Comparison of ENCODE assay signal across 17 cellular contexts in genomic region chr2:11112870-11113428, GRCh38. TPM values are rescaled to one million over a fixed set of nuclear protein-coding genes. Genes with fewer than 3 reads are reported as not detected.
DNase-seq lines count a peak whose midpoint lies in the region; ATAC-seq, FAIRE-seq and TF ChIP-seq lines count a peak whose summit lies in the region.
"Had no signal": no experiment of that assay in that cellular context is flagged by ENCODE, and none has a peak within 500 bp of the region (broad histone marks: within the 10 kb centered on the region; RNA-seq: fewer than 3 reads in every experiment).

No MANE protein-coding gene starts in this region.

- CTCF ChIA-PET in HEK293 (lab: Yijun Ruan, JAX): interaction anchor here (0.5 kb wide), 1 partner anchor 126 kb away, joined by 3 read pairs; no protein-coding TSS in a partner anchor

- POLR2A ChIA-PET in HEK293 (lab: Yijun Ruan, JAX): no interaction called here

- no peak overlapping the region for H3K4me2 ChIP-seq in astrocyte (ENCODE audit: low read length)

- H3K36me3 Mint-ChIP-seq in astrocyte (ENCODE audit: low read depth, unreplicated experiment) (no peaks in the 10 kb centered on the region), glutamatergic neuron (ENCODE audit: unreplicated experiment) (peaks cover 24% of the 10 kb centered on the region), immature natural killer cell (peaks cover 0 to 4% (median 0%) of the 10 kb centered on the region in 3 donors)
- H3K36me3 Mint-ChIP-seq: CD4-positive, CD25-positive, alpha-beta regulatory T cell had no signal

- H3K4me1 ChIP-seq in HEK293 (ENCODE audit: control insufficient read depth, insufficient read depth, low read length) (no peaks in the 10 kb centered on the region), astrocyte (ENCODE audit: insufficient read depth, low read length) (no peaks in the 10 kb centered on the region), neutrophil (ENCODE audit: control insufficient read depth in 1 of 2, insufficient read depth in 1 of 2, low read depth in 1 of 2, low read length in 1 of 2) (no peaks in the 10 kb centered on the region)

- H3K79me2 ChIP-seq in astrocyte (ENCODE audit: insufficient read depth, low read length): no peaks in the 10 kb centered on the region

- ATAC-seq in GM21526 (IDR thresholded peaks at IDR 0.05; ENCODE audit: low FRiP score, unreplicated experiment): no peak
- ATAC-seq: PC-3 had no signal

- no peak overlapping the region for H3K27ac Mint-ChIP-seq in astrocyte (ENCODE audit: unreplicated experiment)
- peak overlapping the region; percentile 1 for H3K27ac Mint-ChIP-seq in glutamatergic neuron (ENCODE audit: unreplicated experiment)
- H3K27ac Mint-ChIP-seq in immature natural killer cell: peak overlapping the region in 1 of 6 donors; percentile 16

- no peak overlapping the region for H3K4me3 Mint-ChIP-seq in astrocyte (ENCODE audit: unreplicated experiment)
- no peak overlapping the region for H3K4me3 Mint-ChIP-seq in glutamatergic neuron (ENCODE audit: unreplicated experiment)
- H3K4me3 Mint-ChIP-seq in immature natural killer cell: no peak overlapping the region
- H3K4me3 Mint-ChIP-seq: CD4-positive, CD25-positive, alpha-beta regulatory T cell had no signal

- H3K4me3 ChIP-seq in HEK293 (ENCODE audit: low read depth, low read length) (no peak overlapping the region), astrocyte (ENCODE audit: insufficient read depth, low read depth, low read length) (no peak overlapping the region), neutrophil (ENCODE audit: low read depth in 1 of 2, low read length in 1 of 2) (no peak overlapping the region)

- FAIRE-seq in astrocyte (lab: Jason Lieb, UNC): peak; percentile 17

- H2AFZ ChIP-seq in astrocyte (ENCODE audit: low read depth, low read length): no peak overlapping the region

- DNase-seq in astrocyte (ENCODE audit: low read depth) (no peak), glutamatergic neuron (no peak), immature natural killer cell (no peak), NCI-H526 (lab: John Stamatoyannopoulos, UW) (no peak)
- DNase-seq: CD4-positive, CD25-positive, alpha-beta regulatory T cell; DMS79; H7; MV-4-11; NCI-H1694; NCI-H2081 treated with DMSO at 0.1 percent for 48 hours; NCI-H2171 treated with DMSO at 0.1 percent for 48 hours; NCI-H524 treated with DMSO at 0.1 percent for 48 hours; PC-3; Right ventricle myocardium superior had no signal

- no peaks in the 10 kb centered on the region for H4K20me1 ChIP-seq in astrocyte (ENCODE audit: insufficient read depth, low read length)

- no peak overlapping the region for H3K9ac ChIP-seq in astrocyte (ENCODE audit: low read length)

- H3K9me3 ChIP-seq in HEK293 (ENCODE audit: control insufficient read depth, insufficient read depth, low read depth, low read length) (no peaks in the 10 kb centered on the region), astrocyte (ENCODE audit: insufficient read depth, low read depth, low read length) (no peaks in the 10 kb centered on the region), neutrophil (no peaks in the 10 kb centered on the region)

- peaks cover 25% of the 10 kb centered on the region for H3K27me3 Mint-ChIP-seq in astrocyte (ENCODE audit: low read depth, unreplicated experiment)
- peaks cover 4% of the 10 kb centered on the region for H3K27me3 Mint-ChIP-seq in glutamatergic neuron (ENCODE audit: unreplicated experiment)
- H3K27me3 Mint-ChIP-seq in immature natural killer cell (ENCODE audit: low read depth in 3 of 3): peaks cover 2 to 8% (median 7%) of the 10 kb centered on the region in 3 donors

- no peaks in the 10 kb centered on the region for H3K36me3 ChIP-seq in HEK293 (ENCODE audit: control insufficient read depth in 2 of 2, insufficient read depth in 1 of 2, low read length in 2 of 2)
- no peaks in the 10 kb centered on the region for H3K36me3 ChIP-seq in astrocyte (ENCODE audit: insufficient read depth, low read length)
- no peaks in the 10 kb centered on the region for H3K36me3 ChIP-seq in neutrophil

- peaks cover 12% of the 10 kb centered on the region for H3K9me3 Mint-ChIP-seq in astrocyte (ENCODE audit: unreplicated experiment)
- peaks cover 11% of the 10 kb centered on the region for H3K9me3 Mint-ChIP-seq in glutamatergic neuron (ENCODE audit: unreplicated experiment)
- H3K9me3 Mint-ChIP-seq in immature natural killer cell: no peaks in the 10 kb centered on the region

- H3K27me3 ChIP-seq in astrocyte (ENCODE audit: insufficient read depth, low read length) (peaks cover 6% of the 10 kb centered on the region), neutrophil (no peaks in the 10 kb centered on the region)

- TF ChIP-seq CTCF in HEK293 (tag by site-specific recombination; IDR thresholded peaks at IDR 0.05): no peak
- no peak for TF ChIP-seq CTCF in astrocyte (IDR thresholded peaks at IDR 0.05; ENCODE audit: insufficient read depth, low read depth, low read length)
- TF ChIP-seq CTCF in glutamatergic neuron (IDR thresholded peaks at IDR 0.05; ENCODE audit: partially characterized antibody, unreplicated experiment): no peak
- no peak for TF ChIP-seq CTCF in neutrophil (IDR thresholded peaks at IDR 0.05)

- no peak overlapping the region for H3K27ac ChIP-seq in HEK293 (ENCODE audit: extremely low read depth, low read depth, low read length)
- H3K27ac ChIP-seq in astrocyte (ENCODE audit: low read depth, low read length): no peak overlapping the region
- peak overlapping the region; percentile 38 for H3K27ac ChIP-seq in neutrophil

- H3K4me1 Mint-ChIP-seq in astrocyte (ENCODE audit: low read depth, unreplicated experiment): no peaks in the 10 kb centered on the region
- H3K4me1 Mint-ChIP-seq in glutamatergic neuron (ENCODE audit: low read depth, unreplicated experiment): no peaks in the 10 kb centered on the region
- no peaks in the 10 kb centered on the region for H3K4me1 Mint-ChIP-seq in immature natural killer cell
- H3K4me1 Mint-ChIP-seq: CD4-positive, CD25-positive, alpha-beta regulatory T cell had no signal

TF ChIP-seq in HEK293, 187 proteins besides CTCF, POLR2A, EP300 and RAD21:
- TF ChIP-seq ZNF302 (tag by site-specific recombination; IDR thresholded peaks at IDR 0.05; ENCODE audit: low read depth) (no peak), ZNF366 (tag by site-specific recombination; conservative IDR thresholded peaks at IDR 0.05) (peak; percentile 83), ZSCAN5A (tag by site-specific recombination; IDR thresholded peaks at IDR 0.05) (no peak), GLIS1 (tag by site-specific recombination; IDR thresholded peaks at IDR 0.05) (no peak)

RNA-seq across cellular contexts. Expression of gene SLC66A3, which starts 42.3 kb away (rescaled TPM):
- total RNA-seq in astrocyte: 14.3 and 16.0 TPM in 2 replicates
- 10.9 TPM for total RNA-seq in glutamatergic neuron (ENCODE audit: unreplicated experiment)
- polyA plus RNA-seq in immature natural killer cell: 100 to 1,000 TPM in 1 of 3 donors, 10 to 100 TPM in 2; 78.8 to 191 (median 88.2) TPM
